23 cellular contexts compared by ENCODE assay signal in the genomic region with DNA sequence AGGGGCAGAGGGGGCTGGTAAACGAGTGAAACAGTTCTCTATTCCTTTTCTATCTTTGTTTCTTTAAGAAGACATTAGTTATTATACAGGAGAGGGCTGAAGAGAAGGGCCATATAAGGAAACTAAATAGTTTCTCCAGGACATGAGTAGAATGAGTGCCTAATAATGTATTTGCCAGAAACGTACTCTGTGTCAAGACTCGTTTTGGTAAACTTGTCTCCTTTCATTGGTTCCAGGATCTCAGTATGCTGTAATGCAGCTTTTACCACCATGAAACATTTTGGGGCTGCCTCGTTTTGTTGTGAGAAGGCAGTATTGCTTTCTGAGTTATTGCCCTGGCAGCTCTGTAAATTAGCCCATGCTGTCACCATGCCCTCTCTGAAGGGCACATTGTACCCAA.
"Had no signal": no experiment of that assay in that cellular context is flagged by ENCODE, and none has a peak within 500 bp of the region (broad histone marks: within the 10 kb centered on the region; RNA-seq: fewer than 3 reads in every experiment).

No MANE protein-coding gene starts in this region.

- DNase-seq: activated CD4-positive, alpha-beta memory T cell treated with anti-CD3 and anti-CD28 coated beads, Interleukin-2, amount 10 ng/mL, durations not matched to agents 7 days and 5 days; activated CD4-positive, alpha-beta T cell treated with anti-CD3 and anti-CD28 coated beads for 36 hours; activated CD4-positive, alpha-beta T cell treated with anti-CD3 and anti-CD28 coated beads, Interleukin-2, amount 50 U/mL, for 1 hour; activated gamma-delta T cell; activated naive CD4-positive, alpha-beta T cell treated with anti-CD3 and anti-CD28 coated beads for 36 hours; activated T-cell treated with anti-CD3 and anti-CD28 coated beads for 4 hours; activated T-cell treated with anti-CD3 and anti-CD28 coated beads, Interleukin-2, amount 50 U/mL, for 48 hours; amygdala; NCI-H1092; NCI-H1417; NCI-H1930; NCI-H2171; NCI-H2227 treated with DMSO at 0.1 percent for 48 hours; NCI-H526 treated with DMSO at 0.1 percent for 48 hours; NCI-H82; RPMI8226; T-cell; T-helper 2 cell; WERI-Rb-1 had no signal

- H3K27ac ChIP-seq: KMS-11, SK-N-MC, WERI-Rb-1 had no signal

- H3K4me3 ChIP-seq: SK-N-MC had no signal

- ATAC-seq: activated CD4-positive, alpha-beta T cell treated with anti-CD3 and anti-CD28 coated beads for 36 hours; activated T-helper 17 cell treated with anti-CD3 and anti-CD28 coated beads, Interleukin-2, amount 50 U/mL, for 72 hours; Right ventricle myocardium inferior; T-cell had no signal
